Comparison of ENCODE assay signal across 8 cellular contexts in the genomic region with DNA sequence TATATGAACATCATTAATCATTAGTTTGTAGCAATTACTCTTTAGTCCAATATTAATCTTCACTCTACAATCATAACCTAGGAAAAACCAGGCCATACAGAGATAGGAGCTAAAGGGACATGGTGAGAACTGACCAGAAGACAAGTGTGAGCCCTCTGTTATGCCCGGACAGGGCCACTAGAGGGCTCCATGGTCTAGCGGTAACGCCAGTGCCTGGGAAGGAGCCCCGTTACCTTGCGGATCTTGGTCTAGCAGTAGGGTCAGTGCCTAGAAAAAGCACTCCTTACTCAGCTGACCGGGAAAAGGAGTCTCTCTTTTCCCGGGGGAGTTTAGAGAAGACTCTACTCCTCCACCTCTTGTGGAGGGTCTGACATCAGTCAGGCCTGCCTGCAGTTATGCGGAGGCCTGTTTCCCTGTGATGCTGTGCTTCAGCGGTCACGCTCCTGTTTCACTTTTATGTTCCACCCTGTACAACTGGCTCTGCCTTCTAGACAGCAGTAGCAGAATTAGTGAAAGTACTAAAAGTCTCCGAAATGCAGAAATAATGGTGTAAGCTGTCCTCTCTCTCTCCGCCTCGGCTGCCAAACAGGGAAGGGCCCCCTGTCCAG. TPM values are rescaled to one million over a fixed set of nuclear protein-coding genes. Genes with fewer than 3 reads are reported as not detected.
DNase-seq lines count a peak whose midpoint lies in the region; ATAC-seq and TF ChIP-seq lines count a peak whose summit lies in the region.

No MANE protein-coding gene starts in this region.

- H3K4me2 ChIP-seq in mammary epithelial cell (ENCODE audit: insufficient read depth, low read depth, low read length) = peak overlapping the region; percentile 32

- dilution Hi-C loops in mammary epithelial cell (cut with HindIII; ENCODE audit: low sequenced_read_pairs) = no loop called here

- WGBS in mammary epithelial cell (ENCODE audit: low coverage, missing lambda C conversion rate) = 20% methylated on average over 13 of the region's 13 CpGs

- intact Hi-C loops in mammary epithelial cell (cut with micrococcal nuclease) = loop anchor here (1.0 to 5.0 kb wide), 7 partner anchors 69 to 709 kb away; a partner anchor contains a TSS

- H3K9ac ChIP-seq in mammary epithelial cell (ENCODE audit: insufficient read depth, low read length) = no peak overlapping the region

- no peaks in the 10 kb centered on the region for H3K36me3 ChIP-seq in mammary epithelial cell (ENCODE audit: insufficient read depth, low read length)
- no peaks in the 10 kb centered on the region for H3K36me3 ChIP-seq in kidney epithelial cell (ENCODE audit: control insufficient read depth, insufficient read depth, low read length)

- H2AFZ ChIP-seq in mammary epithelial cell (ENCODE audit: low read depth, low read length) = peak overlapping the region; percentile 76

- H3K27me3 ChIP-seq in mammary epithelial cell (ENCODE audit: insufficient read depth, low read length) (no peaks in the 10 kb centered on the region), kidney epithelial cell (ENCODE audit: control insufficient read depth, insufficient read depth, low read length) (no peaks in the 10 kb centered on the region)

- H3K79me2 ChIP-seq in mammary epithelial cell (ENCODE audit: insufficient read depth, low read length) = no peaks in the 10 kb centered on the region

- no peaks in the 10 kb centered on the region for H3K4me1 ChIP-seq in mammary epithelial cell (ENCODE audit: insufficient read depth, low read length)

- no peaks in the 10 kb centered on the region for H4K20me1 ChIP-seq in mammary epithelial cell (ENCODE audit: insufficient read depth, low read length)

- no peak overlapping the region for H3K27ac ChIP-seq in mammary epithelial cell (ENCODE audit: insufficient read depth, low read depth, low read length)

- TF ChIP-seq CTCF in WI38 (IDR thresholded peaks at IDR 0.05; ENCODE audit: low read depth, low read length) (peak; percentile 96), mammary epithelial cell (conservative IDR thresholded peaks at IDR 0.05 in 1 of 2, IDR thresholded peaks at IDR 0.05 in 1 of 2; ENCODE audit: extremely low read depth in 1 of 2, insufficient read depth in 1 of 2, low read depth in 1 of 2, low read length in 2 of 2) (peak; percentile 71 to 89), kidney epithelial cell (IDR thresholded peaks at IDR 0.05; ENCODE audit: insufficient read depth, low read length, poor library complexity, severe bottlenecking) (peak; percentile 82)

- BruUV-seq in mammary epithelial cell (replicated peaks; lab: Mats Ljungman, UMichigan) = no TSS peak

- 0 out of 2 replicates have a peak overlapping the region, but pooled peaks have one; percentile 27 for H3K4me3 ChIP-seq in WI38 (ENCODE audit: low read depth, low read length)
- peak overlapping the region; percentile 21 to 33 (median 27) for H3K4me3 ChIP-seq in mammary epithelial cell (replicated peaks in 1 of 3; ENCODE audit: insufficient read depth in 1 of 3, low read depth in 2 of 3, low read length in 3 of 3)
- no peak overlapping the region for H3K4me3 ChIP-seq in kidney epithelial cell (ENCODE audit: low read depth, low read length)

- CTCF ChIA-PET in mammary epithelial cell (lab: Charles Lee; ENCODE audit: low non-redundant PET) = interaction anchor here (0.5 kb wide), 1 partner anchor 591 kb away, joined by 23 read pairs; no protein-coding TSS in a partner anchor

- in situ Hi-C loops in mammary epithelial cell (cut with MboI; ENCODE audit: low sequenced_read_pairs in 2 of 2) = loop anchor here in 1 of 2 donors (10.0 kb wide), 1 partner anchor 579 kb away; no protein-coding TSS in a partner anchor

- DNase-seq in NCI-H1436 (lab: John Stamatoyannopoulos, UW) (peak; percentile 50), NCI-H1436 treated with DMSO at 0.1 percent for 48 hours (lab: John Stamatoyannopoulos, UW) (no peak), NCI-H2029 (lab: John Stamatoyannopoulos, UW) (peak; percentile 42), mammary epithelial cell (peak; percentile 53), kidney epithelial cell (ENCODE audit: low read depth) (no peak)
- DNase-seq in stimulated activated CD4-positive, alpha-beta T cell treated with anti-CD3 and anti-CD28 coated beads, Interleukin-1b, Interleukin-23, amount 100 ng/mL, for 1 hour (ENCODE audit: low read depth in 2 of 2) = peak; percentile 14 to 44

- no peaks in the 10 kb centered on the region for H3K9me3 ChIP-seq in mammary epithelial cell (replicated peaks; ENCODE audit: insufficient read depth, low read length)

- no peak for ATAC-seq in HG03571 (IDR thresholded peaks at IDR 0.05; ENCODE audit: unreplicated experiment)

RNA-seq across cellular contexts. Expression of a gene that starts 13.8 kb away (rescaled TPM):
- total RNA-seq in mammary epithelial cell (not detected), kidney epithelial cell (not detected in 2 replicates)
- polyA plus RNA-seq in mammary epithelial cell = not detected
- not detected for polyA minus RNA-seq in mammary epithelial cell

RNA-seq across cellular contexts. Expression of a gene that starts 26.8 kb away (rescaled TPM):
- total RNA-seq in mammary epithelial cell (not detected), kidney epithelial cell (0.41 TPM in 1 of 2 replicates, not detected in the other)
- not detected for polyA plus RNA-seq in mammary epithelial cell
- polyA minus RNA-seq in mammary epithelial cell = not detected

RNA-seq across cellular contexts. Expression of a gene that starts 45.1 kb away (rescaled TPM):
- total RNA-seq in mammary epithelial cell = not detected
- polyA plus RNA-seq in mammary epithelial cell = not detected
- not detected for polyA minus RNA-seq in mammary epithelial cell
- not detected in 2 replicates for total RNA-seq in kidney epithelial cell

Comparison
In these comparisons a context has a peak if more than half of its experiments do, and no peak if none do; other contexts are left out.
1. DNase-seq: peak in NCI-H1436 (single experiment), NCI-H2029 (single experiment), mammary epithelial cell (single experiment) and stimulated activated CD4-positive, alpha-beta T cell treated with anti-CD3 and anti-CD28 coated beads, Interleukin-1b, Interleukin-23, amount 100 ng/mL, for 1 hour (2 of 2); none in NCI-H1436 treated with DMSO at 0.1 percent for 48 hours (single experiment) and kidney epithelial cell (single experiment).
2. Peak in every context shown above with its lines, with median percentiles within 50 percentile points of each other: CTCF ChIP-seq.